In the genomic region with DNA sequence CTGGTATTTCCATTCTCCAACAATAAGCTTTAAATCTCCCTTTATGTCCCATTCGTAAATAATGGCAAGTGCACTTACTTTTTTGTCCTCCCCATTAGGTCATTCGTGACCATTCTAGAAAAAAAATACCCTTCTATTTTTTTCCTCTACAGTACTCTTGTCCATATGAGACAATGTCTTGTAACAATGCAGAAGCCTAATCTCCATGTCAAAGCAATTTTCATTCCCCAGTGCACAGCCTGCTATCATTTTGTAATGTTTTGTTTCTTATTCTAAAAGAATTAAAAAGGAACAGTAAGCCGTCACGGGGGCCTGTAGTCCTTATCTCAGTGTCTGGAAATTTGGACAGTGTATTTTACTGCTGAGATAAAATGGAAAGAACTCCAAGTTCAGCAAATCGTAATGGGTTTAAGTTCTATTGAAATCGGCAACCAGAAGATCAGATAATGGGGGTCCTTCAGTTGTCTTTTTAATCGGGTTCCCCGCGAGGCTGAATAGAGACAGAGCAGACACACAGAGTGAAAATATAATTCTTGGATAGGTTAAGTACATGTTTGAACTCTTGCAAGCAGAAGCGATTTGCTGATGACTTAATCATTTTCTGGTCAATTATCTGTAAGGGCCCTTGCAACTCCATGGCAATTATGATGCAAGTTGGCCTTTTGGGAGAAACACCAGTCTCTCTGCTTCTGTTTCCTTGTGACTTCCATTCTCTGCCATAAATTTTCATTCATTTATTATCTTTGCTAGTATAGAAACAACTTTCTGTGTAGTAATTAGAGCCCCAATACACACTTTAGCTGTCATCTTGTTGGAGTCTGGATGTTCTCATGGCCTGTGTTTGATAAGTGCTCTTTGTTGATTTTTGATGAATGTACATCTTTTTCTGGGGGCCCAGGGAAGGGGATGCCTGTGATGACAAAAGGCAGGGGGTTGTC, we compare ENCODE assay signal across 14 cellular contexts. TPM values are rescaled to one million over a fixed set of nuclear protein-coding genes. Genes with fewer than 3 reads are reported as not detected.
"Had no signal": no experiment of that assay in that cellular context is flagged by ENCODE, and none has a peak within 500 bp of the region (broad histone marks: within the 10 kb centered on the region; RNA-seq: fewer than 3 reads in every experiment).

No MANE protein-coding gene starts in this region.

- H3K27ac ChIP-seq: foreskin keratinocyte, lower lobe of right lung, suprapubic skin, upper lobe of right lung had no signal

- H3K4me3 Mint-ChIP-seq: activated CD4-positive, alpha-beta memory T cell treated with anti-CD3 and anti-CD28 coated beads for 36 hours; activated naive CD8-positive, alpha-beta T cell treated with anti-CD3 and anti-CD28 coated beads for 36 hours; activated T-cell treated with anti-CD3 and anti-CD28 coated beads, Interleukin-2, amount 50 U/mL, for 4 hours; naive thymus-derived CD4-positive, alpha-beta T cell had no signal

- H3K36me3 Mint-ChIP-seq: activated CD4-positive, alpha-beta memory T cell treated with anti-CD3 and anti-CD28 coated beads for 36 hours; activated naive CD8-positive, alpha-beta T cell treated with anti-CD3 and anti-CD28 coated beads for 36 hours; naive thymus-derived CD4-positive, alpha-beta T cell had no signal

- H3K36me3 ChIP-seq: lower lobe of right lung, suprapubic skin, upper lobe of right lung had no signal

- H3K4me3 ChIP-seq: lower lobe of right lung, right lobe of liver, suprapubic skin, upper lobe of right lung had no signal

- DNase-seq: activated CD4-positive, alpha-beta memory T cell treated with anti-CD3 and anti-CD28 coated beads for 36 hours; activated CD4-positive, CD25-positive, alpha-beta regulatory T cell treated with anti-CD3 and anti-CD28 coated beads, Interleukin-2, amount 50 U/mL, for 72 hours; activated gamma-delta T cell; activated naive CD8-positive, alpha-beta T cell treated with anti-CD3 and anti-CD28 coated beads for 36 hours; activated T-cell treated with anti-CD3 and anti-CD28 coated beads, Interleukin-2, amount 50 U/mL, for 4 hours; foreskin keratinocyte; lower lobe of right lung; naive thymus-derived CD4-positive, alpha-beta T cell; right lobe of liver; stimulated activated CD4-positive, alpha-beta T cell treated with anti-CD3 and anti-CD28 coated beads, Interleukin-2, amount 100 ng/mL, for 24 hours; stimulated activated naive CD4-positive, alpha-beta T cell; upper lobe of right lung had no signal

- H3K27me3 Mint-ChIP-seq: activated CD4-positive, alpha-beta memory T cell treated with anti-CD3 and anti-CD28 coated beads for 36 hours had no signal

- H3K4me1 ChIP-seq: foreskin keratinocyte, lower lobe of right lung, suprapubic skin, upper lobe of right lung had no signal

- H3K9me3 Mint-ChIP-seq: activated CD4-positive, alpha-beta memory T cell treated with anti-CD3 and anti-CD28 coated beads for 36 hours; activated naive CD8-positive, alpha-beta T cell treated with anti-CD3 and anti-CD28 coated beads for 36 hours; activated T-cell treated with anti-CD3 and anti-CD28 coated beads, Interleukin-2, amount 50 U/mL, for 4 hours; naive thymus-derived CD4-positive, alpha-beta T cell had no signal

- H3K27me3 ChIP-seq: foreskin keratinocyte, right lobe of liver, suprapubic skin, upper lobe of right lung had no signal

- ATAC-seq: activated T-cell treated with anti-CD3 and anti-CD28 coated beads, Interleukin-2, amount 50 U/mL, for 4 hours; foreskin keratinocyte; lower lobe of right lung; naive thymus-derived CD4-positive, alpha-beta T cell; right lobe of liver; upper lobe of right lung had no signal

- H3K4me1 Mint-ChIP-seq: activated naive CD8-positive, alpha-beta T cell treated with anti-CD3 and anti-CD28 coated beads for 36 hours; naive thymus-derived CD4-positive, alpha-beta T cell had no signal

- H3K27ac Mint-ChIP-seq: activated CD4-positive, alpha-beta memory T cell treated with anti-CD3 and anti-CD28 coated beads for 36 hours; activated naive CD8-positive, alpha-beta T cell treated with anti-CD3 and anti-CD28 coated beads for 36 hours; naive thymus-derived CD4-positive, alpha-beta T cell had no signal

- H3K9me3 ChIP-seq: lower lobe of right lung, right lobe of liver, suprapubic skin, upper lobe of right lung had no signal

RNA-seq across cellular contexts. Expression of a gene that starts 22.1 kb away (rescaled TPM):
- total RNA-seq: activated naive CD8-positive, alpha-beta T cell treated with anti-CD3 and anti-CD28 coated beads for 36 hours; naive thymus-derived CD4-positive, alpha-beta T cell; T-helper 2 cell treated with Interferon-gamma antibody and Interleukin-4, amounts not matched to agents 100 ng/mL and 5 ng/mL, for 36 hours had no signal
- polyA plus RNA-seq: naive thymus-derived CD4-positive, alpha-beta T cell had no signal
